In genomic region chr12:68510394-68510793, GRCh38 we compare ENCODE assay signal across 18 cellular contexts.
A peak's percentile ranks its signal among the peaks of the same experiment; 100 is the strongest.
DNase-seq lines count a peak whose midpoint lies in the region; ATAC-seq and TF ChIP-seq lines count a peak whose summit lies in the region.
"Had no signal": no experiment of that assay in that cellular context is flagged by ENCODE, and none has a peak within 500 bp of the region (broad histone marks: within the 10 kb centered on the region; RNA-seq: fewer than 3 reads in every experiment).

No MANE protein-coding gene starts in this region.

- H3K36me3 ChIP-seq in breast epithelium = no peaks in the 10 kb centered on the region

- peak; percentile 27 for DNase-seq in MCF 10A (ENCODE audit: unreplicated experiment)
- DNase-seq in breast epithelium (ENCODE audit: low spot score in 2 of 2) = no peak
- peak; percentile 12 for DNase-seq in RWPE1 (ENCODE audit: low spot score)
- peak; percentile 51 for DNase-seq in epithelial cell of esophagus (ENCODE audit: low read depth)
- no peak for DNase-seq in osteocyte (ENCODE audit: extremely low spot score, unreplicated experiment)
- DNase-seq in GM10248 (ENCODE audit: extremely low spot score) = no peak
- DNase-seq in activated naive CD8-positive, alpha-beta T cell treated with anti-CD3 and anti-CD28 coated beads, Interleukin-2, amount 50 U/mL, for 24 hours = no peak
- DNase-seq: 8988T; ACHN; C1 segment of cervical spinal cord; Calu3; CD4-positive, alpha-beta T cell; DMS 273 treated with DMSO at 0.1 percent for 48 hours; HCEC 1CT; HFFc6; IMR-90 had no signal

- H3K27me3 ChIP-seq in breast epithelium = no peaks in the 10 kb centered on the region

- intact Hi-C loops in MCF 10A (cut with micrococcal nuclease) (no loop called here), breast epithelium (cut with DNase I; ENCODE audit: low total_unique reads) (no loop called here)

- H3K27ac Mint-ChIP-seq in MCF 10A (ENCODE audit: low read depth, unreplicated experiment) = peak overlapping the region; percentile 28
- H3K27ac Mint-ChIP-seq in osteocyte (ENCODE audit: unreplicated experiment) = peak overlapping the region; percentile 39
- no peak overlapping the region for H3K27ac Mint-ChIP-seq in activated naive CD8-positive, alpha-beta T cell treated with anti-CD3 and anti-CD28 coated beads, Interleukin-2, amount 50 U/mL, for 24 hours
- H3K27ac Mint-ChIP-seq: B cell; CD4-positive, alpha-beta T cell; HFFc6 had no signal

- no peak for TF ChIP-seq CTCF in MCF 10A (IDR thresholded peaks at IDR 0.05; ENCODE audit: unreplicated experiment)
- no peak for TF ChIP-seq CTCF in breast epithelium (IDR thresholded peaks at IDR 0.05)
- no peak for TF ChIP-seq CTCF in RWPE1 (conservative IDR thresholded peaks at IDR 0.05; ENCODE audit: low read depth)
- TF ChIP-seq CTCF in epithelial cell of esophagus (IDR thresholded peaks at IDR 0.05; ENCODE audit: insufficient read depth, low read depth, low read length, missing control alignments) = no peak
- TF ChIP-seq CTCF in osteocyte (IDR thresholded peaks at IDR 0.05) = no peak
- TF ChIP-seq CTCF in GM10248 (IDR thresholded peaks at IDR 0.05; ENCODE audit: control extremely low read depth, extremely low read depth, low read depth, missing control alignments) = no peak

- H3K27ac ChIP-seq in breast epithelium (no peak overlapping the region), RWPE1 (no peak overlapping the region)

- POLR2A ChIA-PET in MCF 10A (lab: Yijun Ruan, JAX) = interaction anchor here (0.5 to 1.9 kb wide), 6 partner anchors 13 to 729 kb away, joined by 3 to 12 read pairs (median 4); partner anchors contain the start of genes CPSF6 and RAP1B
- POLR2A ChIA-PET in RWPE1 (lab: Yijun Ruan, JAX; ENCODE audit: low non-redundant PET) = interaction anchor here (0.8 kb wide), 1 partner anchor 59 kb away, joined by 3 read pairs; no protein-coding TSS in a partner anchor
- POLR2A ChIA-PET in GM10248 (lab: Yijun Ruan, JAX) = no interaction called here

- no peaks in the 10 kb centered on the region for H3K9me3 ChIP-seq in breast epithelium

- H3K27me3 Mint-ChIP-seq in MCF 10A (ENCODE audit: insufficient read depth, unreplicated experiment) (no peaks in the 10 kb centered on the region), osteocyte (ENCODE audit: unreplicated experiment) (no peaks in the 10 kb centered on the region)
- no peaks in the 10 kb centered on the region for H3K27me3 Mint-ChIP-seq in activated naive CD8-positive, alpha-beta T cell treated with anti-CD3 and anti-CD28 coated beads, Interleukin-2, amount 50 U/mL, for 24 hours
- H3K27me3 Mint-ChIP-seq: B cell; CD4-positive, alpha-beta T cell had no signal

- no peaks in the 10 kb centered on the region for H3K4me1 ChIP-seq in breast epithelium

- no peak for TF ChIP-seq POLR2A in breast epithelium (IDR thresholded peaks at IDR 0.05)

- no peak overlapping the region for H3K4me3 Mint-ChIP-seq in MCF 10A (ENCODE audit: unreplicated experiment)
- no peak overlapping the region for H3K4me3 Mint-ChIP-seq in osteocyte (ENCODE audit: unreplicated experiment)
- H3K4me3 Mint-ChIP-seq in activated naive CD8-positive, alpha-beta T cell treated with anti-CD3 and anti-CD28 coated beads, Interleukin-2, amount 50 U/mL, for 24 hours = no peak overlapping the region
- H3K4me3 Mint-ChIP-seq: B cell; CD4-positive, alpha-beta T cell; HFFc6 had no signal

- H3K9me3 Mint-ChIP-seq in MCF 10A (ENCODE audit: unreplicated experiment) (no peaks in the 10 kb centered on the region), osteocyte (ENCODE audit: unreplicated experiment) (peaks cover 3% of the 10 kb centered on the region)
- no peaks in the 10 kb centered on the region for H3K9me3 Mint-ChIP-seq in activated naive CD8-positive, alpha-beta T cell treated with anti-CD3 and anti-CD28 coated beads, Interleukin-2, amount 50 U/mL, for 24 hours
- H3K9me3 Mint-ChIP-seq: CD4-positive, alpha-beta T cell; HFFc6 had no signal

- H3K4me1 Mint-ChIP-seq in MCF 10A (ENCODE audit: insufficient read depth, unreplicated experiment) (peaks cover 17% of the 10 kb centered on the region), osteocyte (ENCODE audit: unreplicated experiment) (peaks cover 27% of the 10 kb centered on the region)
- H3K4me1 Mint-ChIP-seq in activated naive CD8-positive, alpha-beta T cell treated with anti-CD3 and anti-CD28 coated beads, Interleukin-2, amount 50 U/mL, for 24 hours = peaks cover 11% of the 10 kb centered on the region

- H3K36me3 Mint-ChIP-seq in MCF 10A (ENCODE audit: insufficient read depth, unreplicated experiment) (no peaks in the 10 kb centered on the region), osteocyte (ENCODE audit: unreplicated experiment) (no peaks in the 10 kb centered on the region)
- no peaks in the 10 kb centered on the region for H3K36me3 Mint-ChIP-seq in activated naive CD8-positive, alpha-beta T cell treated with anti-CD3 and anti-CD28 coated beads, Interleukin-2, amount 50 U/mL, for 24 hours (ENCODE audit: low read depth)

- no peak for ATAC-seq in activated naive CD8-positive, alpha-beta T cell treated with anti-CD3 and anti-CD28 coated beads, Interleukin-2, amount 50 U/mL, for 24 hours
- no peak for ATAC-seq in GM21576 (IDR thresholded peaks at IDR 0.05; ENCODE audit: unreplicated experiment)

- no TSS peak for BruUV-seq in MCF 10A (replicated peaks; lab: Mats Ljungman, UMichigan)

- H3K4me3 ChIP-seq in breast epithelium (no peak overlapping the region), epithelial cell of esophagus (ENCODE audit: low read length) (no peak overlapping the region)

- CTCF ChIA-PET in MCF 10A (lab: Yijun Ruan, JAX) (interaction anchor here (0.6 to 1.6 kb wide), 7 partner anchors 20 to 470 kb away, joined by 3 to 5 read pairs (median 3); no protein-coding TSS in a partner anchor), RWPE1 (lab: Yijun Ruan, JAX) (no interaction called here), GM10248 (lab: Yijun Ruan, JAX) (interaction anchor here (0.9 to 2.2 kb wide), 5 partner anchors 10 to 16 kb away, joined by 3 to 15 read pairs (median 5); no protein-coding TSS in a partner anchor)

Comparison
In these comparisons a context has a peak if more than half of its experiments do, and no peak if none do; other contexts are left out.
1. DNase-seq: peak in MCF 10A (single experiment), RWPE1 (single experiment) and epithelial cell of esophagus (single experiment); none in breast epithelium (0 of 2), osteocyte (single experiment), GM10248 (single experiment) and activated naive CD8-positive, alpha-beta T cell treated with anti-CD3 and anti-CD28 coated beads, Interleukin-2, amount 50 U/mL, for 24 hours (single experiment).